33 cellular contexts compared by ENCODE assay signal in genomic region chr12:109033239-109034196, GRCh38. TPM values are rescaled to one million over a fixed set of nuclear protein-coding genes. Genes with fewer than 3 reads are reported as not detected.
DNase-seq lines count a peak whose midpoint lies in the region; ATAC-seq and TF ChIP-seq lines count a peak whose summit lies in the region.
"Had no signal": no experiment of that assay in that cellular context is flagged by ENCODE, and none has a peak within 500 bp of the region (broad histone marks: within the 10 kb centered on the region; RNA-seq: fewer than 3 reads in every experiment).

No MANE protein-coding gene starts in this region.

- intact Hi-C loops in psoas muscle (cut with DNase I): no loop called here

- peaks cover 28% of the 10 kb centered on the region for H3K4me1 Mint-ChIP-seq in chondrocyte (ENCODE audit: low read depth)
- H3K4me1 Mint-ChIP-seq: activated CD4-positive, alpha-beta T cell treated with anti-CD3 and anti-CD28 coated beads for 36 hours; activated naive CD4-positive, alpha-beta T cell treated with anti-CD3 and anti-CD28 coated beads, Interleukin-2, amount 10 ng/mL, durations not matched to agents 7 days and 5 days; activated T-helper 17 cell treated with anti-CD3 and anti-CD28 coated beads, Interleukin-2, amount 50 U/mL, for 72 hours; naive thymus-derived CD8-positive, alpha-beta T cell; stimulated activated effector memory CD8-positive, alpha-beta T cell treated with anti-CD3 and anti-CD28 coated beads, Interleukin-12 subunit alpha, Interleukin-12 subunit beta, amount 100 ng/mL, for 72 hours had no signal

- no peak overlapping the region for H3K9ac ChIP-seq in SK-N-SH

- DNase-seq in NCI-H748 (lab: John Stamatoyannopoulos, UW; ENCODE audit: unreplicated experiment) (peak; percentile 39), NCI-H748 treated with DMSO at 0.1 percent for 48 hours (lab: John Stamatoyannopoulos, UW) (no peak), NCI-H187 treated with DMSO at 0.1 percent for 48 hours (lab: John Stamatoyannopoulos, UW) (peak; percentile 19), chondrocyte (ENCODE audit: low spot score) (no peak), psoas muscle (no peak), G401 (ENCODE audit: low spot score) (no peak), SK-N-SH (no peak)
- DNase-seq: activated CD4-positive, alpha-beta T cell treated with anti-CD3 and anti-CD28 coated beads for 36 hours; activated CD8-positive, alpha-beta memory T cell treated with anti-CD3 and anti-CD28 coated beads, Interleukin-2, amount 50 U/mL, for 48 hours; activated CD8-positive, alpha-beta T cell treated with anti-CD3 and anti-CD28 coated beads for 36 hours; activated naive CD4-positive, alpha-beta T cell treated with anti-CD3 and anti-CD28 coated beads, Interleukin-2, amount 10 ng/mL, durations not matched to agents 7 days and 5 days; amniotic stem cell; CD4-positive, alpha-beta T cell; hippocampal formation; naive thymus-derived CD8-positive, alpha-beta T cell; NCI-H2081; nucleus accumbens; Peyer's patch; SIG-M5; stimulated activated CD4-positive, alpha-beta T cell treated with anti-CD3 and anti-CD28 coated beads, Interleukin-15, amount 100 ng/mL, for 24 hours; T1000 had no signal

- CTCF ChIA-PET in SK-N-SH (lab: Yijun Ruan, JAX): no interaction called here

- WGBS in psoas muscle, 3 donors: 27 to 42% (median 28%) methylated on average over 7 of the region's 7 CpGs
- WGBS in SK-N-SH (ENCODE audit: low lambda C conversion rate): 21% methylated on average over 7 of the region's 7 CpGs

- H3K36me3 ChIP-seq in psoas muscle (ENCODE audit: insufficient read depth in 1 of 2, low read depth in 1 of 2) (no peaks in the 10 kb centered on the region), SK-N-SH (replicated peaks in 1 of 2; ENCODE audit: control insufficient read depth in 1 of 2, insufficient read depth in 2 of 2, low read length in 1 of 2) (no peaks in the 10 kb centered on the region)
- H3K36me3 ChIP-seq: HAP-1, Peyer's patch, tibial nerve had no signal

- no peak overlapping the region for H3K4me2 ChIP-seq in SK-N-SH
- H3K4me2 ChIP-seq: A549 had no signal

- H3K9me2 ChIP-seq in SK-N-SH: no peaks in the 10 kb centered on the region

- H2AFZ ChIP-seq in SK-N-SH (ENCODE audit: low read depth): no peak overlapping the region

- POLR2A ChIA-PET in SK-N-SH (lab: Yijun Ruan, JAX): no interaction called here

- peak; percentile 88 to 100 (median 100) for ATAC-seq in psoas muscle
- ATAC-seq in HG03097 (IDR thresholded peaks at IDR 0.05; ENCODE audit: low FRiP score, unreplicated experiment): no peak
- ATAC-seq: A549; activated CD4-positive, alpha-beta T cell treated with anti-CD3 and anti-CD28 coated beads for 36 hours; activated CD8-positive, alpha-beta T cell treated with anti-CD3 and anti-CD28 coated beads for 36 hours; activated T-helper 17 cell treated with anti-CD3 and anti-CD28 coated beads, Interleukin-2, amount 50 U/mL, for 72 hours; GM12878; naive thymus-derived CD8-positive, alpha-beta T cell; stimulated activated effector memory CD8-positive, alpha-beta T cell treated with anti-CD3 and anti-CD28 coated beads, Interleukin-12 subunit alpha, Interleukin-12 subunit beta, amount 100 ng/mL, for 72 hours had no signal

- TF ChIP-seq EP300 in SK-N-SH (IDR thresholded peaks at IDR 0.05; ENCODE audit: borderline replicate concordance in 1 of 2, low read depth in 1 of 2, low read length in 1 of 2): no peak

- TF ChIP-seq CTCF in chondrocyte (IDR thresholded peaks at IDR 0.05) (no peak), psoas muscle (IDR thresholded peaks at IDR 0.05) (no peak), SK-N-SH (IDR thresholded peaks at IDR 0.05) (no peak)

- no peak for TF ChIP-seq RAD21 in SK-N-SH (IDR thresholded peaks at IDR 0.05; ENCODE audit: low read length)

- peak overlapping the region; percentile 22 for H3K27ac Mint-ChIP-seq in chondrocyte (ENCODE audit: unreplicated experiment)
- H3K27ac Mint-ChIP-seq: activated CD4-positive, alpha-beta T cell treated with anti-CD3 and anti-CD28 coated beads for 36 hours; activated CD8-positive, alpha-beta T cell treated with anti-CD3 and anti-CD28 coated beads for 36 hours; activated naive CD4-positive, alpha-beta T cell treated with anti-CD3 and anti-CD28 coated beads, Interleukin-2, amount 10 ng/mL, durations not matched to agents 7 days and 5 days; activated T-helper 17 cell treated with anti-CD3 and anti-CD28 coated beads, Interleukin-2, amount 50 U/mL, for 72 hours; CD4-positive, alpha-beta T cell; naive thymus-derived CD8-positive, alpha-beta T cell; stimulated activated effector memory CD8-positive, alpha-beta T cell treated with anti-CD3 and anti-CD28 coated beads, Interleukin-12 subunit alpha, Interleukin-12 subunit beta, amount 100 ng/mL, for 72 hours had no signal

- H3K4me3 ChIP-seq in psoas muscle: no peak overlapping the region
- H3K4me3 ChIP-seq in SK-N-SH (ENCODE audit: low read depth in 2 of 2, low read length in 1 of 2): no peak overlapping the region
- H3K4me3 ChIP-seq: A549, GM12878, HAP-1, lung, Peyer's patch, tibial nerve had no signal

- in situ Hi-C loops in G401 (cut with HindIII; ENCODE audit: low sequenced_read_pairs): no loop called here

- H3K9me3 ChIP-seq in psoas muscle (peaks cover 5% of the 10 kb centered on the region), SK-N-SH (0 out of 2 replicates have a peak, but pooled peaks cover 8% of the 10 kb centered on the region)
- H3K9me3 ChIP-seq: A549, HAP-1 had no signal

- H4K20me1 ChIP-seq in SK-N-SH (ENCODE audit: insufficient read depth): no peaks in the 10 kb centered on the region

- no peaks in the 10 kb centered on the region for H3K36me3 Mint-ChIP-seq in chondrocyte (ENCODE audit: low read depth)
- H3K36me3 Mint-ChIP-seq: activated naive CD4-positive, alpha-beta T cell treated with anti-CD3 and anti-CD28 coated beads, Interleukin-2, amount 10 ng/mL, durations not matched to agents 7 days and 5 days; stimulated activated effector memory CD8-positive, alpha-beta T cell treated with anti-CD3 and anti-CD28 coated beads, Interleukin-12 subunit alpha, Interleukin-12 subunit beta, amount 100 ng/mL, for 72 hours had no signal

- H3K4me1 ChIP-seq in psoas muscle: peaks cover 13% of the 10 kb centered on the region
- no peaks in the 10 kb centered on the region for H3K4me1 ChIP-seq in SK-N-SH (ENCODE audit: control insufficient read depth in 1 of 2, insufficient read depth in 2 of 2, low read depth in 1 of 2, low read length in 1 of 2)
- H3K4me1 ChIP-seq: A549, HAP-1, Peyer's patch, tibial nerve had no signal

- H3K27me3 ChIP-seq in psoas muscle (ENCODE audit: insufficient read depth in 3 of 3, low read length in 2 of 3) (no peaks in the 10 kb centered on the region), SK-N-SH (ENCODE audit: insufficient read depth) (no peaks in the 10 kb centered on the region; the same call in 1 of the 2 replicates)
- H3K27me3 ChIP-seq: Peyer's patch, tibial nerve had no signal

- H3K27ac ChIP-seq in psoas muscle (peak overlapping the region; percentile 65), SK-N-SH (ENCODE audit: low read depth in 2 of 2, low read length in 1 of 2) (no peak overlapping the region)
- H3K27ac ChIP-seq: A549, Peyer's patch, tibial nerve, VCaP had no signal

- H3F3A ChIP-seq in SK-N-SH (replicated peaks; ENCODE audit: insufficient read depth): no peaks in the 10 kb centered on the region

- peaks cover 8% of the 10 kb centered on the region for H3K9me3 Mint-ChIP-seq in chondrocyte (ENCODE audit: low read depth)

- H3K27me3 Mint-ChIP-seq in chondrocyte (ENCODE audit: low read depth): peaks cover 2% of the 10 kb centered on the region

- H3K79me2 ChIP-seq in SK-N-SH (ENCODE audit: insufficient read depth): no peaks in the 10 kb centered on the region

- H3K4me3 Mint-ChIP-seq in chondrocyte (ENCODE audit: unreplicated experiment): no peak overlapping the region
- H3K4me3 Mint-ChIP-seq: activated CD4-positive, alpha-beta T cell treated with anti-CD3 and anti-CD28 coated beads for 36 hours; activated CD8-positive, alpha-beta T cell treated with anti-CD3 and anti-CD28 coated beads for 36 hours; activated naive CD4-positive, alpha-beta T cell treated with anti-CD3 and anti-CD28 coated beads, Interleukin-2, amount 10 ng/mL, durations not matched to agents 7 days and 5 days; activated T-helper 17 cell treated with anti-CD3 and anti-CD28 coated beads, Interleukin-2, amount 50 U/mL, for 72 hours; CD4-positive, alpha-beta T cell; naive thymus-derived CD8-positive, alpha-beta T cell; stimulated activated effector memory CD8-positive, alpha-beta T cell treated with anti-CD3 and anti-CD28 coated beads, Interleukin-12 subunit alpha, Interleukin-12 subunit beta, amount 100 ng/mL, for 72 hours had no signal

TF ChIP-seq in SK-N-SH, 30 proteins besides CTCF, POLR2A, EP300 and RAD21 (continues in another document):
- TF ChIP-seq JUND (IDR thresholded peaks at IDR 0.05): no peak
- no peak for TF ChIP-seq GATA2 (CRISPR knock-in tag; IDR thresholded peaks at IDR 0.05)
- no peak for TF ChIP-seq GABPA (IDR thresholded peaks at IDR 0.05; ENCODE audit: low read depth)
- TF ChIP-seq SIN3A (IDR thresholded peaks at IDR 0.05; ENCODE audit: borderline replicate concordance, low read depth, low read length): no peak

RNA-seq across cellular contexts. Expression of gene SVOP, which starts 12.7 kb away (rescaled TPM):
- total RNA-seq in chondrocyte (not detected in 3 replicates), psoas muscle (under 1 TPM in 3 of 4 donors, not detected in 1; 0.07 to 0.45 (median 0.12) TPM)
- polyA plus RNA-seq in psoas muscle (under 1 TPM in 2 of 3 donors, not detected in 1; 0.04 to 0.08 TPM), SK-N-SH (2012; rRNA removed) (0.07 and 0.08 TPM in 2 replicates)
- total RNA-seq in G401 (2014; rRNA removed; shearing (Covaris generic)): 0.25 and 1.0 TPM in 2 replicates
- polyA plus RNA-seq in SK-N-SH (2012; cell fraction: cytosol; rRNA removed): 0.05 and 0.14 TPM in 2 replicates
- polyA plus RNA-seq in SK-N-SH (2012; cell fraction: nucleus; rRNA removed): 0.01 and 0.08 TPM in 2 replicates
- total RNA-seq: activated CD4-positive, alpha-beta T cell treated with anti-CD3 and anti-CD28 coated beads for 36 hours; activated CD8-positive, alpha-beta T cell treated with anti-CD3 and anti-CD28 coated beads for 36 hours; activated T-helper 17 cell treated with anti-CD3 and anti-CD28 coated beads, Interleukin-2, amount 50 U/mL, for 72 hours; CD4-positive, alpha-beta T cell; endothelial cell of umbilical vein; LHCN-M2; naive thymus-derived CD8-positive, alpha-beta T cell; NCI-H460; tibial nerve had no signal
- polyA plus RNA-seq: A549; endothelial cell of umbilical vein; GM12878; lung; naive thymus-derived CD8-positive, alpha-beta T cell had no signal

RNA-seq across cellular contexts. Expression of gene USP30, which starts 18.9 kb away (rescaled TPM):
- total RNA-seq in chondrocyte (10.4 to 13.3 TPM (median 11.0 TPM) in 3 replicates), psoas muscle (10 to 100 TPM in 3 of 4 donors, 1 to 10 TPM in 1; 9.5 to 14.6 (median 11.5) TPM)
- polyA plus RNA-seq in psoas muscle (10 to 100 TPM in 1 of 3 donors, 1 to 10 TPM in 2; 4.7 to 12.0 (median 6.9) TPM), SK-N-SH (2012; rRNA removed) (10.9 and 11.8 TPM in 2 replicates)
- total RNA-seq in G401 (2014; rRNA removed; shearing (Covaris generic)): 20.5 and 21.6 TPM in 2 replicates
- polyA plus RNA-seq in SK-N-SH (2012; cell fraction: cytosol; rRNA removed): 9.7 and 11.0 TPM in 2 replicates
- polyA plus RNA-seq in SK-N-SH (2012; cell fraction: nucleus; rRNA removed): 17.1 and 23.0 TPM in 2 replicates

RNA-seq across cellular contexts. Expression of gene ALKBH2, which starts 59.8 kb away (rescaled TPM):
- total RNA-seq in chondrocyte (10.6 to 13.1 TPM (median 12.7 TPM) in 3 replicates), psoas muscle (10 to 100 TPM in 3 of 4 donors, 1 to 10 TPM in 1; 7.3 to 25.3 (median 17.7) TPM)
- polyA plus RNA-seq in psoas muscle (10 to 100 TPM; 28.0 to 50.4 (median 28.5) TPM), SK-N-SH (2012; rRNA removed) (47.3 and 53.7 TPM in 2 replicates)
- 47.9 and 54.5 TPM in 2 replicates for total RNA-seq in G401 (2014; rRNA removed; shearing (Covaris generic))
- polyA plus RNA-seq in SK-N-SH (2012; cell fraction: cytosol; rRNA removed): 39.1 and 39.3 TPM in 2 replicates
- 88.6 and 122 TPM in 2 replicates for polyA plus RNA-seq in SK-N-SH (2012; cell fraction: nucleus; rRNA removed)

Comparison
In these comparisons a context has a peak if more than half of its experiments do, and no peak if none do; other contexts are left out.
1. DNase-seq: peak in NCI-H748 (single experiment) and NCI-H187 treated with DMSO at 0.1 percent for 48 hours (single experiment); none in NCI-H748 treated with DMSO at 0.1 percent for 48 hours (single experiment), chondrocyte (single experiment), psoas muscle (0 of 2), G401 (single experiment) and SK-N-SH (single experiment).